In genomic region chr4:183471960-183472708, GRCh38 we compare ENCODE assay signal across 8 cellular contexts. TPM values are rescaled to one million over a fixed set of nuclear protein-coding genes. Genes with fewer than 3 reads are reported as not detected.
A peak's percentile ranks its signal among the peaks of the same experiment; 100 is the strongest.
DNase-seq lines count a peak whose midpoint lies in the region; ATAC-seq, FAIRE-seq and TF ChIP-seq lines count a peak whose summit lies in the region.

No MANE protein-coding gene starts in this region.

- no peaks in the 10 kb centered on the region for H3K9me3 Mint-ChIP-seq in activated CD8-positive, alpha-beta memory T cell treated with anti-CD3 and anti-CD28 coated beads, Interleukin-2, amount 10 ng/mL, durations not matched to agents 7 days and 5 days (ENCODE audit: low read depth)

- intact Hi-C loops in endothelial cell of umbilical vein (cut with micrococcal nuclease): loop anchor here (1.0 to 10.0 kb wide), 8 partner anchors 34 to 693 kb away; partner anchors contain the start of genes RWDD4 and TRAPPC11

- FAIRE-seq in endothelial cell of umbilical vein (lab: Jason Lieb, UNC): peak; percentile 60

- no peaks in the 10 kb centered on the region for H3K4me1 ChIP-seq in endothelial cell of umbilical vein (ENCODE audit: control insufficient read depth, extremely low read depth, insufficient read depth, low read length)

- DNase-seq in AG04449 (ENCODE audit: low read depth, low spot score) (no peak), NCI-H774 (lab: John Stamatoyannopoulos, UW) (peak; percentile 30), endothelial cell of umbilical vein (ENCODE audit: low read depth, low spot score) (peak; percentile 76), middle frontal gyrus (ENCODE audit: extremely low spot score, low spot score) (peak; percentile 64)
- DNase-seq in activated CD8-positive, alpha-beta memory T cell treated with anti-CD3 and anti-CD28 coated beads, Interleukin-2, amount 10 ng/mL, durations not matched to agents 7 days and 5 days: peak; percentile 83
- peak; percentile 69 to 77 for DNase-seq in stimulated activated CD8-positive, alpha-beta memory T cell treated with anti-CD3 and anti-CD28 coated beads, Interleukin-2, amount 100 ng/mL, for 48 hours (ENCODE audit: low read depth in 2 of 2)

- H3K79me2 ChIP-seq in endothelial cell of umbilical vein (ENCODE audit: control insufficient read depth, insufficient read depth, low read length): no peaks in the 10 kb centered on the region

- peak; percentile 84 for ATAC-seq in GM18511 (IDR thresholded peaks at IDR 0.05; ENCODE audit: unreplicated experiment)
- peak; percentile 76 for ATAC-seq in HG03354 (IDR thresholded peaks at IDR 0.05; ENCODE audit: poor library complexity, severe bottlenecking, unreplicated experiment)
- ATAC-seq in activated CD8-positive, alpha-beta memory T cell treated with anti-CD3 and anti-CD28 coated beads, Interleukin-2, amount 10 ng/mL, durations not matched to agents 7 days and 5 days: peak; percentile 77

- no peaks in the 10 kb centered on the region for H3K9me1 ChIP-seq in endothelial cell of umbilical vein (replicated peaks; ENCODE audit: control insufficient read depth, extremely low read depth, insufficient read depth, low read length)

- H3K9me3 ChIP-seq in endothelial cell of umbilical vein (replicated peaks; ENCODE audit: control insufficient read depth, insufficient read depth, low read length): no peaks in the 10 kb centered on the region

- H3K27me3 Mint-ChIP-seq in activated CD8-positive, alpha-beta memory T cell treated with anti-CD3 and anti-CD28 coated beads, Interleukin-2, amount 10 ng/mL, durations not matched to agents 7 days and 5 days: peaks cover 4% of the 10 kb centered on the region

- peak overlapping the region; percentile 16 for H2AFZ ChIP-seq in endothelial cell of umbilical vein (ENCODE audit: low read depth, low read length)

- POLR2A ChIA-PET in AG04449 (lab: Yijun Ruan, JAX) (no interaction called here), endothelial cell of umbilical vein (lab: Charles Lee) (no interaction called here)

- no peak overlapping the region for H3K9ac ChIP-seq in endothelial cell of umbilical vein (replicated peaks; ENCODE audit: extremely low read depth, insufficient read depth, low read length)

- no peaks in the 10 kb centered on the region for H3K27me3 ChIP-seq in endothelial cell of umbilical vein (ENCODE audit: control insufficient read depth in 2 of 2, insufficient read depth in 2 of 2, low read length in 2 of 2)

- H3K27ac Mint-ChIP-seq in activated CD8-positive, alpha-beta memory T cell treated with anti-CD3 and anti-CD28 coated beads, Interleukin-2, amount 10 ng/mL, durations not matched to agents 7 days and 5 days: no peak overlapping the region

- CTCF ChIA-PET in AG04449 (lab: Yijun Ruan, JAX): interaction anchor here (0.7 to 4.5 kb wide), 15 partner anchors 10 to 694 kb away, joined by 3 to 54 read pairs (median 4); no protein-coding TSS in a partner anchor
- CTCF ChIA-PET in activated CD8-positive, alpha-beta memory T cell treated with anti-CD3 and anti-CD28 coated beads, Interleukin-2, amount 10 ng/mL, durations not matched to agents 7 days and 5 days (lab: Charles Lee): interaction anchor here (1.6 kb wide), 1 partner anchor 10 kb away, joined by 7 read pairs; no protein-coding TSS in a partner anchor
- CTCF ChIA-PET in endothelial cell of umbilical vein (lab: Charles Lee): no interaction called here

- no peaks in the 10 kb centered on the region for H4K20me1 ChIP-seq in endothelial cell of umbilical vein (replicated peaks; ENCODE audit: control insufficient read depth, extremely low read depth, insufficient read depth, low read length)

- TF ChIP-seq CTCF in AG04449 (IDR thresholded peaks at IDR 0.05; ENCODE audit: insufficient read depth, low read length, missing control alignments) (peak; percentile 70), endothelial cell of umbilical vein (IDR thresholded peaks at IDR 0.05; ENCODE audit: extremely low read depth in 1 of 2, insufficient read depth in 1 of 2, low read depth in 1 of 2, low read length in 2 of 2) (peak; percentile 70 to 80)

- no peaks in the 10 kb centered on the region for H3K36me3 Mint-ChIP-seq in activated CD8-positive, alpha-beta memory T cell treated with anti-CD3 and anti-CD28 coated beads, Interleukin-2, amount 10 ng/mL, durations not matched to agents 7 days and 5 days

- H3K4me3 ChIP-seq in AG04449 (ENCODE audit: low read depth, low read length) (no peak overlapping the region), endothelial cell of umbilical vein (replicated peaks in 1 of 3; ENCODE audit: insufficient read depth in 1 of 3, low read depth in 1 of 3, low read length in 3 of 3) (no peak overlapping the region)

- dilution Hi-C loops in endothelial cell of umbilical vein (cut with MboI; ENCODE audit: extremely low pct_ligation_motif_present, low sequenced_read_pairs): no loop called here

- no peak overlapping the region for H3K27ac ChIP-seq in endothelial cell of umbilical vein (ENCODE audit: insufficient read depth, low read depth, low read length)

- H3K4me2 ChIP-seq in endothelial cell of umbilical vein (ENCODE audit: insufficient read depth, low read length): no peak overlapping the region

- no peaks in the 10 kb centered on the region for H3K36me3 ChIP-seq in endothelial cell of umbilical vein (ENCODE audit: control insufficient read depth in 2 of 2, extremely low read depth in 1 of 2, insufficient read depth in 2 of 2, low read length in 2 of 2)

- H3K4me3 Mint-ChIP-seq in activated CD8-positive, alpha-beta memory T cell treated with anti-CD3 and anti-CD28 coated beads, Interleukin-2, amount 10 ng/mL, durations not matched to agents 7 days and 5 days: no peak overlapping the region

- BruUV-seq in endothelial cell of umbilical vein (replicated peaks; lab: Mats Ljungman, UMichigan): no TSS peak

- TF ChIP-seq POLR2A in endothelial cell of umbilical vein (IDR thresholded peaks at IDR 0.05; ENCODE audit: low read depth, low read length): no peak

- H3K4me1 Mint-ChIP-seq in activated CD8-positive, alpha-beta memory T cell treated with anti-CD3 and anti-CD28 coated beads, Interleukin-2, amount 10 ng/mL, durations not matched to agents 7 days and 5 days: peaks cover 5% of the 10 kb centered on the region

TF ChIP-seq in endothelial cell of umbilical vein, 7 proteins besides CTCF, POLR2A, EP300 and RAD21:
- TF ChIP-seq GATA2 (IDR thresholded peaks at IDR 0.05; ENCODE audit: insufficient read depth, insufficient read length, low read depth, low read length): no peak
- no peak for TF ChIP-seq FOS (IDR thresholded peaks at IDR 0.05; ENCODE audit: borderline replicate concordance, insufficient read depth, low read length)
- no peak for TF ChIP-seq EZH2 (IDR thresholded peaks at IDR 0.05; ENCODE audit: borderline replicate concordance, low read depth, low read length, severe bottlenecking)
- TF ChIP-seq, protein P1, sequence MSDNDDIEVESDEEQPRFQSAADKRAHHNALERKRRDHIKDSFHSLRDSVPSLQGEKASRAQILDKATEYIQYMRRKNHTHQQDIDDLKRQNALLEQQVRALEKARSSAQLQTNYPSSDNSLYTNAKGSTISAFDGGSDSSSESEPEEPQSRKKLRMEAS (IDR thresholded peaks at IDR 0.05; ENCODE audit: insufficient read depth, insufficient read length): no peak
- TF ChIP-seq POLR2AphosphoS5 (IDR thresholded peaks at IDR 0.05; ENCODE audit: insufficient read depth, low read depth, low read length): no peak
- no peak for TF ChIP-seq JUN (IDR thresholded peaks at IDR 0.05; ENCODE audit: borderline replicate concordance, insufficient read depth, insufficient read length, low read depth)
- TF ChIP-seq MYC (IDR thresholded peaks at IDR 0.05; ENCODE audit: low read depth, low read length): no peak
TF ChIP-seq in endothelial cell of umbilical vein: peak in this region for 0.

RNA-seq across cellular contexts. Expression of gene CDKN2AIP, which starts 27.7 kb away (rescaled TPM):
- total RNA-seq in activated CD8-positive, alpha-beta memory T cell treated with anti-CD3 and anti-CD28 coated beads, Interleukin-2, amount 10 ng/mL, durations not matched to agents 7 days and 5 days: 10 to 100 TPM; 27.8 to 28.8 TPM
- total RNA-seq in endothelial cell of umbilical vein: 10.4 and 12.8 TPM in 2 replicates
- polyA plus RNA-seq in endothelial cell of umbilical vein: 4.7 and 5.1 TPM in 2 replicates
- polyA plus RNA-seq in endothelial cell of umbilical vein (2011; cell fraction: cytosol; rRNA removed): 6.8 and 7.2 TPM in 2 replicates
- polyA plus RNA-seq in endothelial cell of umbilical vein (2011; cell fraction: nucleus; rRNA removed): 8.9 and 9.7 TPM in 2 replicates
- polyA plus RNA-seq in endothelial cell of umbilical vein (2012): 7.3 and 8.9 TPM in 2 replicates
- polyA minus RNA-seq in endothelial cell of umbilical vein: 4.6 and 11.0 TPM in 2 replicates
- polyA minus RNA-seq in endothelial cell of umbilical vein (2011; cell fraction: cytosol; rRNA and poly(A)+ RNA removed): 30.9 TPM
- polyA minus RNA-seq in endothelial cell of umbilical vein (2011; cell fraction: nucleus; rRNA and poly(A)+ RNA removed): 13.5 and 16.4 TPM in 2 replicates

RNA-seq across cellular contexts. Expression of gene ING2, which starts 32.7 kb away (rescaled TPM):
- 10 to 100 TPM; 11.4 to 12.4 TPM for total RNA-seq in activated CD8-positive, alpha-beta memory T cell treated with anti-CD3 and anti-CD28 coated beads, Interleukin-2, amount 10 ng/mL, durations not matched to agents 7 days and 5 days
- 7.0 and 8.4 TPM in 2 replicates for total RNA-seq in endothelial cell of umbilical vein
- 1.9 and 2.7 TPM in 2 replicates for polyA plus RNA-seq in endothelial cell of umbilical vein
- polyA plus RNA-seq in endothelial cell of umbilical vein (2011; cell fraction: cytosol; rRNA removed): 4.5 and 5.5 TPM in 2 replicates
- polyA plus RNA-seq in endothelial cell of umbilical vein (2011; cell fraction: nucleus; rRNA removed): 2.4 and 3.7 TPM in 2 replicates
- 7.1 and 7.9 TPM in 2 replicates for polyA plus RNA-seq in endothelial cell of umbilical vein (2012)
- polyA minus RNA-seq in endothelial cell of umbilical vein: 2.0 and 2.8 TPM in 2 replicates
- 4.7 TPM for polyA minus RNA-seq in endothelial cell of umbilical vein (2011; cell fraction: cytosol; rRNA and poly(A)+ RNA removed)
- 0.87 and 1.3 TPM in 2 replicates for polyA minus RNA-seq in endothelial cell of umbilical vein (2011; cell fraction: nucleus; rRNA and poly(A)+ RNA removed)
